ENCODE assay signal across 1 cellular context in genomic region chrX:11470231-11470630, GRCh38.
TF ChIP-seq lines count a peak whose summit lies in the region.

No MANE protein-coding gene starts in this region.

TF ChIP-seq in A549, 52 proteins besides CTCF, POLR2A, EP300 and RAD21 (continued from another document):
- TF ChIP-seq MAX (IDR thresholded peaks at IDR 0.05) (no peak), RCOR1 (IDR thresholded peaks at IDR 0.05; ENCODE audit: low read depth, low read length) (no peak), BHLHE40 (IDR thresholded peaks at IDR 0.05; ENCODE audit: low read depth, low read length) (no peak), EHF (CRISPR knock-in tag; IDR thresholded peaks at IDR 0.05) (no peak), FOSB (CRISPR knock-in tag; IDR thresholded peaks at IDR 0.05) (no peak)
